In genomic region chr2:233964581-233964980, GRCh38 we compare ENCODE assay signal across 25 cellular contexts. TPM values are rescaled to one million over a fixed set of nuclear protein-coding genes. Genes with fewer than 3 reads are reported as not detected.
A peak's percentile ranks its signal among the peaks of the same experiment; 100 is the strongest.
DNase-seq lines count a peak whose midpoint lies in the region; ATAC-seq and TF ChIP-seq lines count a peak whose summit lies in the region.
"Had no signal": no experiment of that assay in that cellular context is flagged by ENCODE, and none has a peak within 500 bp of the region (broad histone marks: within the 10 kb centered on the region; RNA-seq: fewer than 3 reads in every experiment).

No MANE protein-coding gene starts in this region.

- peak overlapping the region; percentile 4 for H3K27ac Mint-ChIP-seq in osteocyte (ENCODE audit: unreplicated experiment)
- H3K27ac Mint-ChIP-seq: activated CD4-positive, alpha-beta T cell treated with anti-CD3 and anti-CD28 coated beads, Interleukin-2, amount 10 ng/mL, durations not matched to agents 7 days and 5 days; activated CD8-positive, alpha-beta memory T cell treated with anti-CD3 and anti-CD28 coated beads, Interleukin-2, amount 10 ng/mL, durations not matched to agents 7 days and 5 days; activated naive CD4-positive, alpha-beta T cell treated with anti-CD3 and anti-CD28 coated beads, Interleukin-2, amount 10 ng/mL, durations not matched to agents 7 days and 5 days; activated T-helper 1 cell treated with anti-CD3 and anti-CD28 coated beads, Interleukin-12 subunit alpha, Interleukin-12 subunit beta, Interleukin-2, Interleukin-4 antibody, amounts not matched to agents 30 ng/mL and 10 ng/mL and 1 ng/mL, durations not matched to agents 14 hours and 24 hours and 36 hours; CD4-positive, CD25-positive, alpha-beta regulatory T cell; HFFc6 had no signal

- DNase-seq in EH (ENCODE audit: low read depth) (peak; percentile 79), MG63 (peak; percentile 66), astrocyte of the spinal cord (ENCODE audit: low read depth, low spot score) (peak; percentile 37), osteocyte (ENCODE audit: extremely low spot score, unreplicated experiment) (no peak), NCI-H748 (lab: John Stamatoyannopoulos, UW; ENCODE audit: unreplicated experiment) (no peak)
- DNase-seq: activated CD4-positive, alpha-beta T cell treated with anti-CD3 and anti-CD28 coated beads, Interleukin-2, amount 10 ng/mL, durations not matched to agents 7 days and 5 days; activated CD8-positive, alpha-beta memory T cell treated with anti-CD3 and anti-CD28 coated beads, Interleukin-2, amount 10 ng/mL, durations not matched to agents 7 days and 5 days; activated naive CD4-positive, alpha-beta T cell treated with anti-CD3 and anti-CD28 coated beads, Interleukin-2, amount 10 ng/mL, durations not matched to agents 7 days and 5 days; CD4-positive, CD25-positive, alpha-beta regulatory T cell; dermis blood vessel endothelial cell; HFFc6; NCI-H1694 treated with DMSO at 0.1 percent for 48 hours; NCI-H524 treated with DMSO at 0.1 percent for 48 hours; Peyer's patch; small intestine; stimulated activated CD4-positive, alpha-beta T cell treated with anti-CD3 and anti-CD28 coated beads, Interleukin-1b, Interleukin-23, amount 100 ng/mL, for 48 hours; substantia nigra; T-helper 2 cell had no signal

- H3K9me3 ChIP-seq in MG63: no peaks in the 10 kb centered on the region
- H3K9me3 ChIP-seq: Peyer's patch had no signal

- peaks cover 7% of the 10 kb centered on the region for H3K4me1 Mint-ChIP-seq in osteocyte (ENCODE audit: unreplicated experiment)

- no peaks in the 10 kb centered on the region for H3K27me3 ChIP-seq in MG63
- H3K27me3 ChIP-seq: Peyer's patch had no signal

- no peaks in the 10 kb centered on the region for H3K9me3 Mint-ChIP-seq in osteocyte (ENCODE audit: unreplicated experiment)
- H3K9me3 Mint-ChIP-seq: activated CD4-positive, alpha-beta T cell treated with anti-CD3 and anti-CD28 coated beads, Interleukin-2, amount 10 ng/mL, durations not matched to agents 7 days and 5 days; activated naive CD4-positive, alpha-beta T cell treated with anti-CD3 and anti-CD28 coated beads, Interleukin-2, amount 10 ng/mL, durations not matched to agents 7 days and 5 days; activated T-helper 1 cell treated with anti-CD3 and anti-CD28 coated beads, Interleukin-12 subunit alpha, Interleukin-12 subunit beta, Interleukin-2, Interleukin-4 antibody, amounts not matched to agents 30 ng/mL and 10 ng/mL and 1 ng/mL, durations not matched to agents 14 hours and 24 hours and 36 hours had no signal

- in situ Hi-C loops in astrocyte of the spinal cord (cut with HindIII; ENCODE audit: low sequenced_read_pairs): no loop called here

- no peak overlapping the region for H3K4me3 Mint-ChIP-seq in osteocyte (ENCODE audit: unreplicated experiment)
- H3K4me3 Mint-ChIP-seq: activated CD4-positive, alpha-beta T cell treated with anti-CD3 and anti-CD28 coated beads, Interleukin-2, amount 10 ng/mL, durations not matched to agents 7 days and 5 days; activated CD8-positive, alpha-beta memory T cell treated with anti-CD3 and anti-CD28 coated beads, Interleukin-2, amount 10 ng/mL, durations not matched to agents 7 days and 5 days; activated naive CD4-positive, alpha-beta T cell treated with anti-CD3 and anti-CD28 coated beads, Interleukin-2, amount 10 ng/mL, durations not matched to agents 7 days and 5 days; activated T-helper 1 cell treated with anti-CD3 and anti-CD28 coated beads, Interleukin-12 subunit alpha, Interleukin-12 subunit beta, Interleukin-2, Interleukin-4 antibody, amounts not matched to agents 30 ng/mL and 10 ng/mL and 1 ng/mL, durations not matched to agents 14 hours and 24 hours and 36 hours; CD4-positive, CD25-positive, alpha-beta regulatory T cell; HFFc6 had no signal

- ATAC-seq in GM19455 (IDR thresholded peaks at IDR 0.05; ENCODE audit: unreplicated experiment) (no peak), HG03175 (IDR thresholded peaks at IDR 0.05; ENCODE audit: unreplicated experiment) (no peak)
- ATAC-seq: activated CD8-positive, alpha-beta memory T cell treated with anti-CD3 and anti-CD28 coated beads, Interleukin-2, amount 10 ng/mL, durations not matched to agents 7 days and 5 days; K562 had no signal

- peaks cover 4% of the 10 kb centered on the region for H3K27me3 Mint-ChIP-seq in osteocyte (ENCODE audit: unreplicated experiment)
- H3K27me3 Mint-ChIP-seq: activated CD4-positive, alpha-beta T cell treated with anti-CD3 and anti-CD28 coated beads, Interleukin-2, amount 10 ng/mL, durations not matched to agents 7 days and 5 days had no signal

- H3K36me3 Mint-ChIP-seq in osteocyte (ENCODE audit: unreplicated experiment): no peaks in the 10 kb centered on the region
- H3K36me3 Mint-ChIP-seq: activated CD8-positive, alpha-beta memory T cell treated with anti-CD3 and anti-CD28 coated beads, Interleukin-2, amount 10 ng/mL, durations not matched to agents 7 days and 5 days; activated naive CD4-positive, alpha-beta T cell treated with anti-CD3 and anti-CD28 coated beads, Interleukin-2, amount 10 ng/mL, durations not matched to agents 7 days and 5 days; CD4-positive, CD25-positive, alpha-beta regulatory T cell had no signal

- H3K36me3 ChIP-seq in MG63: no peaks in the 10 kb centered on the region
- H3K36me3 ChIP-seq: Peyer's patch had no signal

- TF ChIP-seq CTCF in astrocyte of the spinal cord (IDR thresholded peaks at IDR 0.05; ENCODE audit: low read depth, low read length) (no peak), osteocyte (IDR thresholded peaks at IDR 0.05) (no peak)

- H3K4me3 ChIP-seq in MG63 (no peak overlapping the region), astrocyte of the spinal cord (ENCODE audit: low read depth, low read length) (no peak overlapping the region)
- H3K4me3 ChIP-seq: K562, Peyer's patch had no signal

RNA-seq across cellular contexts. Expression of gene TRPM8, which starts 47.4 kb away (rescaled TPM):
- total RNA-seq in MG63 (2014; rRNA removed; shearing (Covaris generic); ENCODE audit: low replicate concordance): not detected in 2 replicates
- not detected in 2 replicates for total RNA-seq in osteocyte
- total RNA-seq: activated CD4-positive, alpha-beta T cell treated with anti-CD3 and anti-CD28 coated beads, Interleukin-2, amount 10 ng/mL, durations not matched to agents 7 days and 5 days; activated CD8-positive, alpha-beta memory T cell treated with anti-CD3 and anti-CD28 coated beads, Interleukin-2, amount 10 ng/mL, durations not matched to agents 7 days and 5 days; activated T-helper 1 cell treated with anti-CD3 and anti-CD28 coated beads, Interleukin-12 subunit alpha, Interleukin-12 subunit beta, Interleukin-2, Interleukin-4 antibody, amounts not matched to agents 30 ng/mL and 10 ng/mL and 1 ng/mL, durations not matched to agents 14 hours and 24 hours and 36 hours; CD4-positive, CD25-positive, alpha-beta regulatory T cell; dermis blood vessel endothelial cell; G401; HFFc6; K562; lung microvascular endothelial cell; Peyer's patch; ureter had no signal

Comparison
In these comparisons a context has a peak if more than half of its experiments do, and no peak if none do; other contexts are left out.
1. DNase-seq: peak in EH (single experiment), MG63 (single experiment) and astrocyte of the spinal cord (single experiment); none in osteocyte (single experiment) and NCI-H748 (single experiment).